ENCODE assay signal across 8 cellular contexts in the genomic region with DNA sequence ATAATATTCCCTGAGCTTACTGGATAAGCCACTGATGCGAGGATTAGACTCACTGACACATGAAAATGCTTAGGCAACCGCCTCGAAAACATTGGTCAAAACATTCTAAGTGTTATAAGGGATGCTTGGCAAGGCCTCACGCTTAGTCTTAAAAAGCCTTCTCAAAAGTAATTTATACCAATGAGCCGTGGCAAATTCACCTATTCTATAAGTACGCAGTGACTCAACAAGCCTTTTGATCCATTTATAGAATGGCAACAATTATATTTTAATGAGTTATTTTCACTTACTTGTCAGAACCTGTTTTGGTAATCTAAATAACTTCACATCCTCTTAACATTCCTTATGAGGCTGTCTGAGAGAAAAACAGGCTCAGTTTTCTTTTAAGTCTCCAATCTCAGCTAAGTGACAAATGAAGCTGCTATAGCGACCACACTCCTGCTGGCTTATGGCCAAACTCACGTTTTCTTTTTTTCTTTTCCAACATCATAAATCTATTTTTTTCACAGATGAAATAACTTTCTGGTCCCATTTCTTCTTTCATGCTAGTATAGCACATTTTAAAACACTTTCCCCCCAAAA.
DNase-seq lines count a peak whose midpoint lies in the region; TF ChIP-seq lines count a peak whose summit lies in the region.

No MANE protein-coding gene starts in this region.

- DNase-seq in DMS 273 treated with DMSO at 0.1 percent for 48 hours (lab: John Stamatoyannopoulos, UW): peak; percentile 3
- DNase-seq in NB4 (ENCODE audit: low read depth): no peak
- no peak for DNase-seq in GM20000 (ENCODE audit: low spot score)
- DNase-seq in NCI-H748 (lab: John Stamatoyannopoulos, UW; ENCODE audit: unreplicated experiment): no peak
- DNase-seq in putamen (ENCODE audit: low spot score): no peak
- no peak for DNase-seq in activated CD4-positive, alpha-beta T cell treated with anti-CD3 and anti-CD28 coated beads, Interleukin-2, amount 50 U/mL, for 1 hour

- no peaks in the 10 kb centered on the region for H3K36me3 Mint-ChIP-seq in nephron (ENCODE audit: low read depth)

- no peak for TF ChIP-seq CTCF in NB4 (IDR thresholded peaks at IDR 0.05; ENCODE audit: low read depth, low read length)
- TF ChIP-seq CTCF in nephron (IDR thresholded peaks at IDR 0.05; ENCODE audit: unreplicated experiment in 3 of 3): no peak
- TF ChIP-seq CTCF in GM20000 (IDR thresholded peaks at IDR 0.05; ENCODE audit: extremely low read depth, missing control alignments): no peak

- H3K4me1 Mint-ChIP-seq in nephron: peaks cover 54% of the 10 kb centered on the region

- peak overlapping the region; percentile 96 to 97 (median 97) for H3K27ac Mint-ChIP-seq in nephron

- TF ChIP-seq POLR2A in NB4 (IDR thresholded peaks at IDR 0.05; ENCODE audit: extremely low read depth, insufficient read length): no peak

- H3K9me3 ChIP-seq in ectodermal cell (ENCODE audit: control insufficient read depth, low read length): no peaks in the 10 kb centered on the region

- no peaks in the 10 kb centered on the region for H3K36me3 ChIP-seq in ectodermal cell (ENCODE audit: control insufficient read depth, insufficient read depth, low read length)

- WGBS in ectodermal cell, 2 experiments: 59 to 62% methylated on average over 8 of the region's 8 CpGs

- no peaks in the 10 kb centered on the region for H3K27me3 ChIP-seq in ectodermal cell (ENCODE audit: control insufficient read depth, insufficient read depth, low read length, poor library complexity, severe bottlenecking)

- H3K4me1 ChIP-seq in ectodermal cell (ENCODE audit: control insufficient read depth, insufficient read depth, low read length): peaks cover 39% of the 10 kb centered on the region

- peak overlapping the region; percentile 85 to 95 (median 93) for H3K4me3 Mint-ChIP-seq in nephron

- no peak overlapping the region for H3K27ac ChIP-seq in ectodermal cell (ENCODE audit: insufficient read depth, low read depth, low read length, poor library complexity, severe bottlenecking)

- H3K4me3 ChIP-seq in NB4 (ENCODE audit: low read depth, low read length) (peak overlapping the region; percentile 71), ectodermal cell (ENCODE audit: insufficient read depth, low read depth, low read length) (peak overlapping the region; percentile 70)

- H3K27me3 Mint-ChIP-seq in nephron (ENCODE audit: low read depth): peaks cover 11% of the 10 kb centered on the region

- no peaks in the 10 kb centered on the region for H3K9me3 Mint-ChIP-seq in nephron
